In genomic region chr6:109456283-109456583, GRCh38 we compare ENCODE assay signal across 8 cellular contexts. TPM values are rescaled to one million over a fixed set of nuclear protein-coding genes. Genes with fewer than 3 reads are reported as not detected.
DNase-seq lines count a peak whose midpoint lies in the region; ATAC-seq and TF ChIP-seq lines count a peak whose summit lies in the region.

No MANE protein-coding gene starts in this region.

- H3K4me3 ChIP-seq in GM12865 (ENCODE audit: low read depth, low read length) (peak overlapping the region; percentile 86), WI38 (ENCODE audit: low read depth, low read length) (peak overlapping the region; percentile 90), left ventricle myocardium inferior (peak overlapping the region; percentile 84), gastrocnemius medialis (peak overlapping the region; percentile 67 to 94 (median 80))

- H3K27ac ChIP-seq in left ventricle myocardium inferior (replicated peaks), result peak overlapping the region; percentile 78
- H3K27ac ChIP-seq in gastrocnemius medialis, result peak overlapping the region; percentile 61 to 74 (median 72)

- no peak for DNase-seq in GM12865 (ENCODE audit: low read depth)
- DNase-seq in left ventricle myocardium inferior, result no peak
- no peak for DNase-seq in gastrocnemius medialis
- DNase-seq in mesenteric fat pad (ENCODE audit: low spot score), result no peak

- ATAC-seq in gastrocnemius medialis (no peak), HG02588 (IDR thresholded peaks at IDR 0.05; ENCODE audit: unreplicated experiment) (no peak), HG03139 (IDR thresholded peaks at IDR 0.05; ENCODE audit: unreplicated experiment) (no peak), GM19351 (IDR thresholded peaks at IDR 0.05; ENCODE audit: unreplicated experiment) (no peak)

- intact Hi-C loops in left ventricle myocardium inferior (cut with micrococcal nuclease), result no loop called here
- intact Hi-C loops in gastrocnemius medialis (cut with DNase I; ENCODE audit: low total_unique reads), result loop anchor here (2.0 to 10.0 kb wide), 4 partner anchors 27 to 901 kb away; partner anchors contain the start of genes AK9, CD164, FIG4 and ZBTB24

- H3K36me3 ChIP-seq in left ventricle myocardium inferior, result peaks cover 5% of the 10 kb centered on the region
- H3K36me3 ChIP-seq in gastrocnemius medialis, result peaks cover 0 to 5% of the 10 kb centered on the region in 2 donors

- peaks cover 45% of the 10 kb centered on the region for H3K4me1 ChIP-seq in left ventricle myocardium inferior
- peaks cover 18 to 34% of the 10 kb centered on the region in 2 donors for H3K4me1 ChIP-seq in gastrocnemius medialis

- TF ChIP-seq POLR2A in gastrocnemius medialis (IDR thresholded peaks at IDR 0.05), result no peak

- TF ChIP-seq CTCF in GM12865 (IDR thresholded peaks at IDR 0.05; ENCODE audit: insufficient read depth, low read depth, low read length, missing control alignments) (no peak), WI38 (IDR thresholded peaks at IDR 0.05; ENCODE audit: low read depth, low read length) (no peak), left ventricle myocardium inferior (IDR thresholded peaks at IDR 0.05; ENCODE audit: borderline replicate concordance) (no peak), gastrocnemius medialis (IDR thresholded peaks at IDR 0.05 in 4 of 5, conservative IDR thresholded peaks at IDR 0.05 in 1 of 5) (no peak)

- in situ Hi-C loops in gastrocnemius medialis (cut with MboI; ENCODE audit: low sequenced_read_pairs in 4 of 4), result no loop called here

- H3K27me3 ChIP-seq in left ventricle myocardium inferior (ENCODE audit: low read depth), result no peaks in the 10 kb centered on the region
- no peaks in the 10 kb centered on the region for H3K27me3 ChIP-seq in gastrocnemius medialis

- peaks cover 3% of the 10 kb centered on the region for H3K9me3 ChIP-seq in left ventricle myocardium inferior (replicated peaks)
- no peaks in the 10 kb centered on the region for H3K9me3 ChIP-seq in gastrocnemius medialis

RNA-seq across cellular contexts. Expression of gene MICAL1, which starts 0.7 kb away (rescaled TPM):
- total RNA-seq in left ventricle myocardium inferior (5.6 TPM), gastrocnemius medialis (10 to 100 TPM in 1 of 4 donors, 1 to 10 TPM in 3; 6.0 to 11.6 (median 8.0) TPM), mesenteric fat pad (24.6 TPM)

RNA-seq across cellular contexts. Expression of gene SMPD2, which starts 15.7 kb away (rescaled TPM):
- total RNA-seq in left ventricle myocardium inferior (3.5 TPM), gastrocnemius medialis (1 to 10 TPM; 3.9 to 7.7 (median 5.9) TPM), mesenteric fat pad (9.4 TPM)

RNA-seq across cellular contexts. Expression of gene PPIL6, which starts 15.8 kb away (rescaled TPM):
- 3.9 TPM for total RNA-seq in left ventricle myocardium inferior
- 1 to 10 TPM in 3 of 4 donors, under 1 TPM in 1; 0.64 to 2.9 (median 1.3) TPM for total RNA-seq in gastrocnemius medialis
- 2.3 TPM for total RNA-seq in mesenteric fat pad

RNA-seq across cellular contexts. Expression of gene ZBTB24, which starts 26.8 kb away (rescaled TPM):
- total RNA-seq in left ventricle myocardium inferior, result 2.6 TPM
- total RNA-seq in gastrocnemius medialis, result 10 to 100 TPM in 1 of 4 donors, 1 to 10 TPM in 3; 3.7 to 10.5 (median 6.1) TPM
- 6.3 TPM for total RNA-seq in mesenteric fat pad
